Comparison of ENCODE assay signal across 16 cellular contexts in genomic region chr1:154847891-154848290, GRCh38. TPM values are rescaled to one million over a fixed set of nuclear protein-coding genes. Genes with fewer than 3 reads are reported as not detected.
A peak's percentile ranks its signal among the peaks of the same experiment; 100 is the strongest.
DNase-seq lines count a peak whose midpoint lies in the region; ATAC-seq and TF ChIP-seq lines count a peak whose summit lies in the region.
"Had no signal": no experiment of that assay in that cellular context is flagged by ENCODE, and none has a peak within 500 bp of the region (broad histone marks: within the 10 kb centered on the region; RNA-seq: fewer than 3 reads in every experiment).

No MANE protein-coding gene starts in this region.

- H3K4me1 Mint-ChIP-seq in MCF 10A (ENCODE audit: insufficient read depth, unreplicated experiment), result no peaks in the 10 kb centered on the region
- peaks cover 9% of the 10 kb centered on the region for H3K4me1 Mint-ChIP-seq in activated CD8-positive, alpha-beta T cell treated with anti-CD3 and anti-CD28 coated beads, Interleukin-2, amount 10 ng/mL, durations not matched to agents 7 days and 5 days (ENCODE audit: low read depth)

- H3K27ac Mint-ChIP-seq in MCF 10A (ENCODE audit: low read depth, unreplicated experiment), result no peak overlapping the region
- no peak overlapping the region for H3K27ac Mint-ChIP-seq in activated CD8-positive, alpha-beta T cell treated with anti-CD3 and anti-CD28 coated beads, Interleukin-2, amount 10 ng/mL, durations not matched to agents 7 days and 5 days
- H3K27ac Mint-ChIP-seq: activated naive CD4-positive, alpha-beta T cell treated with anti-CD3 and anti-CD28 coated beads, Interleukin-2, amount 50 U/mL, for 72 hours had no signal

- H3K36me3 ChIP-seq in breast epithelium (no peaks in the 10 kb centered on the region), hepatocyte (replicated peaks; ENCODE audit: insufficient read depth, low read depth) (no peaks in the 10 kb centered on the region), upper lobe of right lung (no peaks in the 10 kb centered on the region)

- H3K4me2 ChIP-seq in hepatocyte, result peak overlapping the region; percentile 49

- H3K27ac ChIP-seq in breast epithelium (no peak overlapping the region), hepatocyte (peak overlapping the region; percentile 73), upper lobe of right lung (no peak overlapping the region)

- no peaks in the 10 kb centered on the region for H3K9me3 Mint-ChIP-seq in MCF 10A (ENCODE audit: unreplicated experiment)
- no peaks in the 10 kb centered on the region for H3K9me3 Mint-ChIP-seq in activated CD8-positive, alpha-beta T cell treated with anti-CD3 and anti-CD28 coated beads, Interleukin-2, amount 10 ng/mL, durations not matched to agents 7 days and 5 days (ENCODE audit: insufficient read depth)
- H3K9me3 Mint-ChIP-seq: activated naive CD4-positive, alpha-beta T cell treated with anti-CD3 and anti-CD28 coated beads, Interleukin-2, amount 50 U/mL, for 72 hours; stimulated activated naive CD8-positive, alpha-beta T cell treated with anti-CD3 and anti-CD28 coated beads, Interleukin-15, amount 100 ng/mL, for 72 hours had no signal

- H3K9me2 ChIP-seq in hepatocyte (replicated peaks; ENCODE audit: insufficient read depth), result no peaks in the 10 kb centered on the region

- no peaks in the 10 kb centered on the region for H4K20me1 ChIP-seq in hepatocyte (ENCODE audit: insufficient read depth, poor library complexity, severe bottlenecking)

- H3K27me3 ChIP-seq in breast epithelium (no peaks in the 10 kb centered on the region), hepatocyte (no peaks in the 10 kb centered on the region), upper lobe of right lung (no peaks in the 10 kb centered on the region)

- H2AFZ ChIP-seq in hepatocyte, result no peak overlapping the region

- CTCF ChIA-PET in MCF 10A (lab: Yijun Ruan, JAX), result no interaction called here
- CTCF ChIA-PET in activated CD8-positive, alpha-beta T cell treated with anti-CD3 and anti-CD28 coated beads, Interleukin-2, amount 10 ng/mL, durations not matched to agents 7 days and 5 days (lab: Charles Lee), result no interaction called here

- ATAC-seq in upper lobe of right lung (peak; percentile 39), HG03175 (IDR thresholded peaks at IDR 0.05; ENCODE audit: unreplicated experiment) (no peak)
- ATAC-seq in activated CD8-positive, alpha-beta T cell treated with anti-CD3 and anti-CD28 coated beads, Interleukin-2, amount 10 ng/mL, durations not matched to agents 7 days and 5 days, result no peak
- ATAC-seq: activated naive CD4-positive, alpha-beta T cell treated with anti-CD3 and anti-CD28 coated beads, Interleukin-2, amount 50 U/mL, for 72 hours; left lobe of liver; stimulated activated naive CD8-positive, alpha-beta T cell treated with anti-CD3 and anti-CD28 coated beads, Interleukin-15, amount 100 ng/mL, for 72 hours had no signal

- intact Hi-C loops in MCF 10A (cut with micrococcal nuclease), result no loop called here
- intact Hi-C loops in breast epithelium (cut with DNase I; ENCODE audit: low total_unique reads), result no loop called here
- intact Hi-C loops in upper lobe of right lung (cut with DNase I), result no loop called here

- 73% methylated on average over 13 of the region's 13 CpGs for WGBS in hepatocyte (ENCODE audit: low lambda C conversion rate, missing lambda C conversion rate)

- H3K4me1 ChIP-seq in breast epithelium (no peaks in the 10 kb centered on the region), hepatocyte (ENCODE audit: insufficient read depth) (peaks cover 28% of the 10 kb centered on the region), upper lobe of right lung (peaks cover 7% of the 10 kb centered on the region)

- no peaks in the 10 kb centered on the region for H3K9me3 ChIP-seq in breast epithelium
- no peaks in the 10 kb centered on the region for H3K9me3 ChIP-seq in hepatocyte (ENCODE audit: low read depth)
- no peaks in the 10 kb centered on the region for H3K9me3 ChIP-seq in upper lobe of right lung

- TF ChIP-seq CTCF in MCF 10A (IDR thresholded peaks at IDR 0.05; ENCODE audit: unreplicated experiment) (no peak), breast epithelium (IDR thresholded peaks at IDR 0.05) (no peak), hepatocyte (IDR thresholded peaks at IDR 0.05; ENCODE audit: poor library complexity) (no peak), upper lobe of right lung (IDR thresholded peaks at IDR 0.05) (no peak)

- H3K27me3 Mint-ChIP-seq in MCF 10A (ENCODE audit: insufficient read depth, unreplicated experiment), result peaks cover 42% of the 10 kb centered on the region
- H3K27me3 Mint-ChIP-seq in activated CD8-positive, alpha-beta T cell treated with anti-CD3 and anti-CD28 coated beads, Interleukin-2, amount 10 ng/mL, durations not matched to agents 7 days and 5 days (ENCODE audit: low read depth), result peaks cover 5% of the 10 kb centered on the region

- H3K79me2 ChIP-seq in hepatocyte, result no peaks in the 10 kb centered on the region

- TF ChIP-seq POLR2A in breast epithelium (IDR thresholded peaks at IDR 0.05), result no peak

- no peak overlapping the region for H3K4me3 Mint-ChIP-seq in MCF 10A (ENCODE audit: unreplicated experiment)
- H3K4me3 Mint-ChIP-seq in activated CD8-positive, alpha-beta T cell treated with anti-CD3 and anti-CD28 coated beads, Interleukin-2, amount 10 ng/mL, durations not matched to agents 7 days and 5 days, result no peak overlapping the region
- H3K4me3 Mint-ChIP-seq: stimulated activated naive CD8-positive, alpha-beta T cell treated with anti-CD3 and anti-CD28 coated beads, Interleukin-15, amount 100 ng/mL, for 72 hours had no signal

- H3K36me3 Mint-ChIP-seq in MCF 10A (ENCODE audit: insufficient read depth, unreplicated experiment), result no peaks in the 10 kb centered on the region
- no peaks in the 10 kb centered on the region for H3K36me3 Mint-ChIP-seq in activated CD8-positive, alpha-beta T cell treated with anti-CD3 and anti-CD28 coated beads, Interleukin-2, amount 10 ng/mL, durations not matched to agents 7 days and 5 days (ENCODE audit: low read depth)
- H3K36me3 Mint-ChIP-seq: activated naive CD4-positive, alpha-beta T cell treated with anti-CD3 and anti-CD28 coated beads, Interleukin-2, amount 50 U/mL, for 72 hours had no signal

- no peak overlapping the region for H3K4me3 ChIP-seq in breast epithelium
- H3K4me3 ChIP-seq in hepatocyte, result no peak overlapping the region
- H3K4me3 ChIP-seq in upper lobe of right lung, result no peak overlapping the region

- POLR2A ChIA-PET in MCF 10A (lab: Yijun Ruan, JAX), result interaction anchor here (1.9 kb wide), 1 partner anchor 12 kb away, joined by 4 read pairs; no protein-coding TSS in a partner anchor
- POLR2A ChIA-PET in activated CD8-positive, alpha-beta T cell treated with anti-CD3 and anti-CD28 coated beads, Interleukin-2, amount 10 ng/mL, durations not matched to agents 7 days and 5 days (lab: Charles Lee), result no interaction called here

- peak; percentile 20 for DNase-seq in MCF 10A (ENCODE audit: unreplicated experiment)
- DNase-seq in breast epithelium (ENCODE audit: low spot score in 2 of 2), result no peak
- DNase-seq in NCI-H774 (lab: John Stamatoyannopoulos, UW), result peak; percentile 13
- DNase-seq in hepatocyte (ENCODE audit: low spot score), result peak; percentile 78
- no peak for DNase-seq in upper lobe of right lung
- no peak for DNase-seq in DMS53 treated with DMSO at 0.1 percent for 48 hours (lab: John Stamatoyannopoulos, UW; ENCODE audit: unreplicated experiment)
- no peak for DNase-seq in activated CD8-positive, alpha-beta T cell treated with anti-CD3 and anti-CD28 coated beads, Interleukin-2, amount 10 ng/mL, durations not matched to agents 7 days and 5 days
- DNase-seq: activated CD4-positive, alpha-beta T cell treated with anti-CD3 and anti-CD28 coated beads, Interleukin-2, amount 50 U/mL, for 48 hours; effector CD4-positive, alpha-beta T cell; NCI-H82; stimulated activated CD4-positive, alpha-beta T cell treated with anti-CD3 and anti-CD28 coated beads, Interleukin-4, amount 100 ng/mL, for 1 hour; stimulated activated naive CD8-positive, alpha-beta T cell treated with anti-CD3 and anti-CD28 coated beads, Interleukin-15, amount 100 ng/mL, for 72 hours; SW 1271 had no signal

- no TSS peak for BruUV-seq in MCF 10A (replicated peaks; lab: Mats Ljungman, UMichigan)

RNA-seq across cellular contexts. Expression of gene KCNN3, which starts 22.2 kb away (rescaled TPM):
- 0.07 TPM in 1 of 2 replicates, not detected in the other for total RNA-seq in MCF 10A (2022)
- 1 to 10 TPM in 2 of 3 donors, under 1 TPM in 1; 0.96 to 1.6 (median 1.0) TPM for total RNA-seq in breast epithelium
- total RNA-seq in hepatocyte, result 0.36 and 0.67 TPM in 2 replicates
- polyA plus RNA-seq in hepatocyte, result 0.56 and 1.3 TPM in 2 replicates
- total RNA-seq in upper lobe of right lung, result 7.6 TPM
- total RNA-seq in activated CD8-positive, alpha-beta T cell treated with anti-CD3 and anti-CD28 coated beads, Interleukin-2, amount 10 ng/mL, durations not matched to agents 7 days and 5 days, result not detected

Comparison
In these comparisons a context has a peak if more than half of its experiments do, and no peak if none do; other contexts are left out.
1. DNase-seq: peak in MCF 10A (single experiment), NCI-H774 (single experiment) and hepatocyte (single experiment); none in breast epithelium (0 of 2), upper lobe of right lung (single experiment), DMS53 treated with DMSO at 0.1 percent for 48 hours (single experiment) and activated CD8-positive, alpha-beta T cell treated with anti-CD3 and anti-CD28 coated beads, Interleukin-2, amount 10 ng/mL, durations not matched to agents 7 days and 5 days (single experiment).